In the genomic region with DNA sequence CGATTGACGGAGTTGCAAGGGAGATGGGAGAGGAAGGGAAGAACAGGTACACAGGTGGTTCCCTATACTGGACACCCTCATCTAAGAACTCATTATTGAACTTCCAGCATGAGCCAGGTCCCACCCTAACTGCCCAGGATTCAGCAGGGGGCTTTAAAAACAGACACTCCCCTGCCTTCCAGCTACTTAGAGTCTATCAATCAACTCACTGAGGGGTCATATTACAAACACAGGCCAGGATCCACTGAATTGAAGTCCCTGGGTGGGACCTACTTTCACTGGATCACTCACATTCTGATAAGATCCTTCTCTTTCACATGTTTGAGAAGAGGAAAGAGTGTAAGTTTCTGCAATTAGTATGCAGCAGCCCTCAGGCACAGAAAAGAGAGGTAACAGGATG, we compare ENCODE assay signal across 35 cellular contexts.
"Had no signal": no experiment of that assay in that cellular context is flagged by ENCODE, and none has a peak within 500 bp of the region (broad histone marks: within the 10 kb centered on the region; RNA-seq: fewer than 3 reads in every experiment).

No MANE protein-coding gene starts in this region.

- H3K9me3 Mint-ChIP-seq: activated CD8-positive, alpha-beta T cell treated with anti-CD3 and anti-CD28 coated beads for 36 hours; activated naive CD8-positive, alpha-beta T cell treated with anti-CD3 and anti-CD28 coated beads for 36 hours had no signal

- H3K27me3 Mint-ChIP-seq: activated CD8-positive, alpha-beta T cell treated with anti-CD3 and anti-CD28 coated beads for 36 hours; activated naive CD8-positive, alpha-beta T cell treated with anti-CD3 and anti-CD28 coated beads for 36 hours had no signal

- H3K36me3 Mint-ChIP-seq: activated naive CD8-positive, alpha-beta T cell treated with anti-CD3 and anti-CD28 coated beads for 36 hours had no signal

- H3K4me3 ChIP-seq: body of pancreas, breast epithelium, MG63, SJCRH30, SK-N-MC had no signal

- H3K4me3 Mint-ChIP-seq: activated CD8-positive, alpha-beta T cell treated with anti-CD3 and anti-CD28 coated beads for 36 hours; activated naive CD8-positive, alpha-beta T cell treated with anti-CD3 and anti-CD28 coated beads for 36 hours; activated T-cell treated with anti-CD3 and anti-CD28 coated beads, Interleukin-2, amount 50 U/mL, for 72 hours; activated T-helper 17 cell treated with anti-CD3 and anti-CD28 coated beads, Interleukin-2, amount 50 U/mL, for 72 hours had no signal

- ATAC-seq: activated CD8-positive, alpha-beta T cell treated with anti-CD3 and anti-CD28 coated beads for 36 hours; activated T-cell treated with anti-CD3 and anti-CD28 coated beads, Interleukin-2, amount 50 U/mL, for 72 hours; activated T-helper 17 cell treated with anti-CD3 and anti-CD28 coated beads, Interleukin-2, amount 50 U/mL, for 72 hours; body of pancreas; Panc1 had no signal

- H3K27ac ChIP-seq: body of pancreas, breast epithelium, SJCRH30, SK-N-MC, WERI-Rb-1 had no signal

- H3K9me3 ChIP-seq: body of pancreas, breast epithelium, MG63, SJCRH30 had no signal

- DNase-seq: activated CD4-positive, alpha-beta T cell treated with anti-CD3 and anti-CD28 coated beads for 1 hour; activated CD4-positive, alpha-beta T cell treated with anti-CD3 and anti-CD28 coated beads for 48 hours; activated CD4-positive, alpha-beta T cell treated with anti-CD3 and anti-CD28 coated beads, Interleukin-2, amount 50 U/mL, for 4 hours; activated CD4-positive, CD25-positive, alpha-beta regulatory T cell; activated CD8-positive, alpha-beta T cell treated with anti-CD3 and anti-CD28 coated beads for 36 hours; activated effector memory CD4-positive, alpha-beta T cell treated with anti-CD3 and anti-CD28 coated beads, Interleukin-2, amount 50 U/mL, for 16 hours; activated naive CD4-positive, alpha-beta T cell; activated naive CD4-positive, alpha-beta T cell treated with anti-CD3 and anti-CD28 coated beads, Interleukin-2, amount 50 U/mL, for 16 hours; activated naive CD8-positive, alpha-beta T cell treated with anti-CD3 and anti-CD28 coated beads for 36 hours; activated T-cell treated with anti-CD3 and anti-CD28 coated beads, Interleukin-2, amount 50 U/mL, for 1 hour; activated T-cell treated with anti-CD3 and anti-CD28 coated beads, Interleukin-2, amount 50 U/mL, for 72 hours; amniotic stem cell; body of pancreas; cerebellar nuclear complex; Kasumi-1; KG1; NCI-H1048; NCI-H1105 treated with DMSO at 0.1 percent for 48 hours; NCI-H1436; NCI-H1694; NCI-H1930; NCI-H2081 treated with DMSO at 0.1 percent for 48 hours; NCI-H446 treated with DMSO at 0.1 percent for 48 hours; NCI-H524; NCI-H69; SHP77; SJCRH30; T-helper 2 cell; T-helper 9 cell; WERI-Rb-1 had no signal

- H3K27me3 ChIP-seq: body of pancreas, breast epithelium, MG63, SJCRH30 had no signal

- H3K36me3 ChIP-seq: breast epithelium, MG63, SJCRH30, WERI-Rb-1 had no signal

- H3K27ac Mint-ChIP-seq: activated CD8-positive, alpha-beta T cell treated with anti-CD3 and anti-CD28 coated beads for 36 hours; activated naive CD8-positive, alpha-beta T cell treated with anti-CD3 and anti-CD28 coated beads for 36 hours; activated T-cell treated with anti-CD3 and anti-CD28 coated beads, Interleukin-2, amount 50 U/mL, for 72 hours; activated T-helper 17 cell treated with anti-CD3 and anti-CD28 coated beads, Interleukin-2, amount 50 U/mL, for 72 hours had no signal

- H3K4me1 Mint-ChIP-seq: activated naive CD8-positive, alpha-beta T cell treated with anti-CD3 and anti-CD28 coated beads for 36 hours had no signal

- H3K4me1 ChIP-seq: body of pancreas, breast epithelium, SJCRH30 had no signal
